ENCODE assay signal across 26 cellular contexts in the genomic region with DNA sequence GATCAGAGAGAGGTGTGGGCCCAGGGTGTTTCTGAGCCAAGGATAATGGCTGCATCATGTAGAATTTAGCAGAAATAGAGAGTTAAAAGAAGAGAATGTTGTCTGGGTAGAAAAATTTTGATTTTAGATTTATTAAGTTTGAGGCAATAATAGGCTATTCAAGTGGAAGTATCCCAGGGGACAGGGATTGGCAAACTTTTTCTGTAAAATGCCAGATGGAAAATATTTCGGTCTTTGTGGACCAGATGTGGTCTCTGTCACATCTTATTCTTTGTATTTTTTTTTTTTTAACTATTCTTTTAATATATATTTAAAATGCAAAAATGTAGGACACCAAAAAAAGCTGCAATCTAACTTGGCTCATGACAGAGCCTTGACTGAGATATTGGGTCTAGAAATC. TPM values are rescaled to one million over a fixed set of nuclear protein-coding genes. Genes with fewer than 3 reads are reported as not detected.
"Had no signal": no experiment of that assay in that cellular context is flagged by ENCODE, and none has a peak within 500 bp of the region (broad histone marks: within the 10 kb centered on the region; RNA-seq: fewer than 3 reads in every experiment).

No MANE protein-coding gene starts in this region.

- H3K4me1 ChIP-seq: neural progenitor cell, parathyroid adenoma, psoas muscle, right lobe of liver, sigmoid colon, stomach, thyroid gland, tibial nerve, upper lobe of left lung, vagina had no signal

- FAIRE-seq: small intestine, urothelium cell line had no signal

- H3K9me3 ChIP-seq: ovary, psoas muscle, right lobe of liver, sigmoid colon, stomach, thoracic aorta, thyroid gland, tibial nerve, upper lobe of left lung, vagina had no signal

- ATAC-seq: psoas muscle; right cardiac atrium; right lobe of liver; stimulated activated effector memory CD8-positive, alpha-beta T cell treated with anti-CD3 and anti-CD28 coated beads, Interleukin-12 subunit alpha, Interleukin-12 subunit beta, amount 100 ng/mL, for 72 hours; stimulated activated naive B cell treated with anti-CD40 and anti-IgM and Interleukin-4, amounts not matched to agents 10 μg/mL and 1 μg/mL and 100 μg/mL, for 72 hours had no signal

- H3K9ac ChIP-seq: neural progenitor cell, parathyroid adenoma had no signal

- DNase-seq: occipital lobe; ovary; posterior cingulate gyrus; psoas muscle; right cardiac atrium; right lobe of liver; sigmoid colon; small intestine; stimulated activated CD4-positive, alpha-beta T cell treated with anti-CD3 and anti-CD28 coated beads, Interleukin-15, amount 100 ng/mL, for 24 hours; stimulated activated CD4-positive, alpha-beta T cell treated with anti-CD3 and anti-CD28 coated beads, Interleukin-2, amount 100 ng/mL, for 24 hours; stimulated activated CD4-positive, alpha-beta T cell treated with anti-CD3 and anti-CD28 coated beads, Interleukin-2, amount 100 ng/mL, for 48 hours; stimulated activated CD4-positive, alpha-beta T cell treated with anti-CD3 and anti-CD28 coated beads, Interleukin-4, amount 100 ng/mL, for 24 hours; stimulated activated naive B cell treated with anti-CD40 and anti-IgM and Interleukin-4, amounts not matched to agents 10 μg/mL and 1 μg/mL and 100 μg/mL, for 72 hours; stimulated activated naive CD4-positive, alpha-beta T cell treated with Interleukin-2 at 50 U/mL for 16 hours; stomach; thyroid gland; trophoblast cell; upper lobe of left lung had no signal

- H3K27ac ChIP-seq: neural progenitor cell, ovary, parathyroid adenoma, psoas muscle, right lobe of liver, sigmoid colon, stomach, thoracic aorta, thyroid gland, tibial nerve, upper lobe of left lung, vagina had no signal

- H3K27me3 ChIP-seq: neural progenitor cell, ovary, right lobe of liver, sigmoid colon, stomach, thyroid gland, tibial nerve, upper lobe of left lung, vagina had no signal

- H3K4me3 ChIP-seq: neural progenitor cell, ovary, psoas muscle, right lobe of liver, sigmoid colon, stomach, thoracic aorta, thyroid gland, tibial nerve, upper lobe of left lung, vagina had no signal

- H3K36me3 ChIP-seq: neural progenitor cell, ovary, right lobe of liver, sigmoid colon, stomach, thoracic aorta, thyroid gland, tibial nerve, upper lobe of left lung, vagina had no signal

RNA-seq across cellular contexts. Expression of a gene that starts 33.1 kb away (rescaled TPM):
- polyA plus RNA-seq: neural cell had no signal
